In the genomic region with DNA sequence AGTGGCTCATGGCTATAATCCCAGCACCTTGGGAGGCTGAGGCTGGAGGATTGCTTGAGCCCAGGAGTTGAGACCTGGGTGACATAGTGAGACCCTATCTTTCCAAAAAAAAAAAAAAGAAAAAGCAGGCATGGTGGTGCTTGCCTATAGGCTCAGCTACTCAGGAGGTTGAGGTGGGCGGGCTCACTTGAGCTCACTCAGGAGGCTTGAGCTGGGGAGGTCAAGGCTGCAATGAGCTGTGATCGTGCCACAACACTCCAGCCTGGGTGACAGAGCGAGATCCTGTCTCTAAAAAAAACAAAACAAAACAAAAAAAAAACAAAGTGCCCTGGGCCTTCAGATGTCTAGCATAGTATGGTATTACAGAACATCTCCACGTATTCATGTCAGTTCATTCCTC, we compare ENCODE assay signal across 15 cellular contexts. TPM values are rescaled to one million over a fixed set of nuclear protein-coding genes. Genes with fewer than 3 reads are reported as not detected.
DNase-seq lines count a peak whose midpoint lies in the region; ATAC-seq and TF ChIP-seq lines count a peak whose summit lies in the region.
"Had no signal": no experiment of that assay in that cellular context is flagged by ENCODE, and none has a peak within 500 bp of the region (broad histone marks: within the 10 kb centered on the region; RNA-seq: fewer than 3 reads in every experiment).

No MANE protein-coding gene starts in this region.

- no peak for ATAC-seq in HG03139 (IDR thresholded peaks at IDR 0.05; ENCODE audit: unreplicated experiment)
- ATAC-seq in heart right ventricle: no peak
- ATAC-seq: K562 had no signal

- H3K4me1 ChIP-seq in heart right ventricle: peaks cover 0 to 78% (median 15%) of the 10 kb centered on the region in 9 donors
- H3K4me1 ChIP-seq: SJCRH30 had no signal

- 85 to 89% methylated on average over 4 of the region's 4 CpGs for WGBS in heart right ventricle, 2 donors

- no peak overlapping the region for H3K27ac ChIP-seq in brain microvascular endothelial cell
- no peak overlapping the region for H3K27ac ChIP-seq in heart right ventricle
- H3K27ac ChIP-seq: SJCRH30 had no signal

- intact Hi-C loops in heart right ventricle (cut with DNase I): loop anchor here in 1 of 10 donors (5.0 to 10.0 kb wide), 2 partner anchors 40 to 68 kb away; no protein-coding TSS in a partner anchor

- peak; percentile 63 for DNase-seq in M059J (ENCODE audit: low read depth)
- peak; percentile 47 for DNase-seq in brain microvascular endothelial cell
- peak; percentile 50 for DNase-seq in left kidney (ENCODE audit: low read depth, low spot score)
- no peak for DNase-seq in NCI-H2107 (lab: John Stamatoyannopoulos, UW)
- DNase-seq in stimulated activated naive CD4-positive, alpha-beta T cell (lab: John Stamatoyannopoulos, UW): no peak
- no peak for DNase-seq in heart right ventricle
- DNase-seq: DMS79 treated with DMSO at 0.1 percent for 48 hours, NCI-H1105 treated with DMSO at 0.1 percent for 48 hours, NCI-H1694 treated with DMSO at 0.1 percent for 48 hours, NCI-H2227 treated with DMSO at 0.1 percent for 48 hours, NCI-H510A treated with DMSO at 0.1 percent for 48 hours, NCI-H82, SJCRH30 had no signal

- H3K27me3 ChIP-seq in brain microvascular endothelial cell (replicated peaks) (no peaks in the 10 kb centered on the region), heart right ventricle (no peaks in the 10 kb centered on the region)
- H3K27me3 ChIP-seq: SJCRH30 had no signal

- H3K9me3 ChIP-seq in heart right ventricle: no peaks in the 10 kb centered on the region
- H3K9me3 ChIP-seq: SJCRH30 had no signal

- TF ChIP-seq CTCF in brain microvascular endothelial cell (IDR thresholded peaks at IDR 0.05; ENCODE audit: low read depth, low read length, missing control alignments): no peak
- no peak for TF ChIP-seq CTCF in heart right ventricle (IDR thresholded peaks at IDR 0.05)

- in situ Hi-C loops in brain microvascular endothelial cell (cut with HindIII; ENCODE audit: low pct_ligation_motif_present, low sequenced_read_pairs): no loop called here

- H3K36me3 ChIP-seq in brain microvascular endothelial cell (replicated peaks) (no peaks in the 10 kb centered on the region), heart right ventricle (peaks cover 0 to 11% (median 0%) of the 10 kb centered on the region in 9 donors)
- H3K36me3 ChIP-seq: SJCRH30 had no signal

- no peak overlapping the region for H3K4me3 ChIP-seq in brain microvascular endothelial cell (ENCODE audit: low read depth, low read length)
- H3K4me3 ChIP-seq in heart right ventricle: no peak overlapping the region
- H3K4me3 ChIP-seq: K562, SJCRH30 had no signal

RNA-seq across cellular contexts. Expression of a gene that starts 42.9 kb away (rescaled TPM):
- 17.6 and 36.2 TPM in 2 replicates for total RNA-seq in M059J (2014; rRNA removed; shearing (Covaris generic))
- total RNA-seq in heart right ventricle: 100 to 1,000 TPM in 7 of 10 donors, 10 to 100 TPM in 3; 79.5 to 123 (median 108) TPM
- 10 to 100 TPM; 24.4 to 43.7 TPM for polyA plus RNA-seq in heart right ventricle

Comparison
In these comparisons a context has a peak if more than half of its experiments do, and no peak if none do; other contexts are left out.
1. DNase-seq: peak in M059J (single experiment), brain microvascular endothelial cell (single experiment) and left kidney (single experiment); none in NCI-H2107 (single experiment), stimulated activated naive CD4-positive, alpha-beta T cell (0 of 6) and heart right ventricle (0 of 2).